17 cellular contexts compared by ENCODE assay signal in the genomic region with DNA sequence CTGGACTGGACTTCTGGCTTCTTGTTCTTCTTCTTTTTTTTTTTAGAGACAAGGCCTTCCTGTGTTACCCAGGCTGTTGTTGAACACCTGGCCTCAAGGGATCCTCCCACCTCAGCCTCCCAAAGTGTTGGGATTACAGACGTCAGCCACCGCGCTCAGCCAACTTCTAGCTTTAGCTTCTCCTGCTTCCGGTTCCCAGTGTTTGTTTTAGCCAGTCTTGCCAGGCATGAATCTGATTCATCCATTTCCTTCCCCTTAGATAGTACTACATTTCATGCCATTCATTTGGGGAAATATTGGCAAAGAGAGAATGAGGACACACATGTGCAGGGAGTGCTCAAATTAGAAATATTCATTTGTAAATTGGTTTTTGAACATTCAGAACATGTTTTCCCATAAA. TPM values are rescaled to one million over a fixed set of nuclear protein-coding genes. Genes with fewer than 3 reads are reported as not detected.
DNase-seq lines count a peak whose midpoint lies in the region; ATAC-seq, FAIRE-seq and TF ChIP-seq lines count a peak whose summit lies in the region.
"Had no signal": no experiment of that assay in that cellular context is flagged by ENCODE, and none has a peak within 500 bp of the region (broad histone marks: within the 10 kb centered on the region; RNA-seq: fewer than 3 reads in every experiment).

No MANE protein-coding gene starts in this region.

- DNase-seq in Ammon's horn (ENCODE audit: low spot score): peak; percentile 4
- DNase-seq in LNCaP clone FGC (ENCODE audit: low read depth): peak; percentile 23
- DNase-seq in bronchial epithelial cell (ENCODE audit: low read depth): peak; percentile 87
- peak; percentile 60 for DNase-seq in kidney tubule cell (ENCODE audit: low spot score)
- no peak for DNase-seq in stimulated activated effector memory CD8-positive, alpha-beta T cell treated with anti-CD3 and anti-CD28 coated beads, Interleukin-12 subunit alpha, Interleukin-12 subunit beta, amount 100 ng/mL, for 72 hours (ENCODE audit: low spot score in 2 of 2)
- DNase-seq in activated CD4-positive, alpha-beta T cell treated with anti-CD3 and anti-CD28 coated beads for 48 hours: no peak
- DNase-seq in activated CD4-positive, alpha-beta memory T cell treated with anti-CD3 and anti-CD28 coated beads, Interleukin-2, amount 10 ng/mL, durations not matched to agents 7 days and 5 days: no peak
- DNase-seq: activated CD8-positive, alpha-beta memory T cell treated with anti-CD3 and anti-CD28 coated beads for 24 hours; activated gamma-delta T cell treated with Interleukin-2 at 50 U/mL for 16 hours; DMS79 treated with DMSO at 0.1 percent for 48 hours; NCI-H146; NCI-H526; posterior cingulate gyrus; stimulated activated CD4-positive, alpha-beta T cell treated with anti-CD3 and anti-CD28 coated beads, Interleukin-1b, Interleukin-23, amount 100 ng/mL, for 48 hours; T-helper 9 cell had no signal

- no peak for ATAC-seq in stimulated activated effector memory CD8-positive, alpha-beta T cell treated with anti-CD3 and anti-CD28 coated beads, Interleukin-12 subunit alpha, Interleukin-12 subunit beta, amount 100 ng/mL, for 72 hours
- ATAC-seq in GM21526 (IDR thresholded peaks at IDR 0.05; ENCODE audit: low FRiP score, unreplicated experiment): no peak

- TF ChIP-seq CTCF in LNCaP clone FGC (IDR thresholded peaks at IDR 0.05; ENCODE audit: control insufficient read depth, extremely low read depth, insufficient read depth) (no peak), bronchial epithelial cell (IDR thresholded peaks at IDR 0.05; ENCODE audit: insufficient read depth, low read length, severe bottlenecking) (no peak)

- H3K27me3 ChIP-seq in bronchial epithelial cell (ENCODE audit: control insufficient read depth, insufficient read depth, low read length): no peaks in the 10 kb centered on the region

- H3K4me3 ChIP-seq in LNCaP clone FGC (ENCODE audit: low read depth, low read length) (no peak overlapping the region), bronchial epithelial cell (ENCODE audit: low read depth, low read length) (no peak overlapping the region)

- H3K36me3 Mint-ChIP-seq in stimulated activated effector memory CD8-positive, alpha-beta T cell treated with anti-CD3 and anti-CD28 coated beads, Interleukin-12 subunit alpha, Interleukin-12 subunit beta, amount 100 ng/mL, for 72 hours: peaks cover 57% of the 10 kb centered on the region
- peaks cover 10% of the 10 kb centered on the region for H3K36me3 Mint-ChIP-seq in activated CD4-positive, alpha-beta memory T cell treated with anti-CD3 and anti-CD28 coated beads, Interleukin-2, amount 10 ng/mL, durations not matched to agents 7 days and 5 days (ENCODE audit: low read depth)

- no peak overlapping the region for H3K4me3 Mint-ChIP-seq in stimulated activated effector memory CD8-positive, alpha-beta T cell treated with anti-CD3 and anti-CD28 coated beads, Interleukin-12 subunit alpha, Interleukin-12 subunit beta, amount 100 ng/mL, for 72 hours
- H3K4me3 Mint-ChIP-seq in activated CD4-positive, alpha-beta memory T cell treated with anti-CD3 and anti-CD28 coated beads, Interleukin-2, amount 10 ng/mL, durations not matched to agents 7 days and 5 days: no peak overlapping the region

- H3K36me3 ChIP-seq in bronchial epithelial cell (ENCODE audit: control insufficient read depth, insufficient read depth, low read length): peaks cover 5% of the 10 kb centered on the region

- H3K4me1 Mint-ChIP-seq in stimulated activated effector memory CD8-positive, alpha-beta T cell treated with anti-CD3 and anti-CD28 coated beads, Interleukin-12 subunit alpha, Interleukin-12 subunit beta, amount 100 ng/mL, for 72 hours: no peaks in the 10 kb centered on the region
- no peaks in the 10 kb centered on the region for H3K4me1 Mint-ChIP-seq in activated CD4-positive, alpha-beta memory T cell treated with anti-CD3 and anti-CD28 coated beads, Interleukin-2, amount 10 ng/mL, durations not matched to agents 7 days and 5 days

- CTCF ChIA-PET in activated CD4-positive, alpha-beta memory T cell treated with anti-CD3 and anti-CD28 coated beads, Interleukin-2, amount 10 ng/mL, durations not matched to agents 7 days and 5 days (lab: Charles Lee): no interaction called here

- no peaks in the 10 kb centered on the region for H3K9me3 Mint-ChIP-seq in stimulated activated effector memory CD8-positive, alpha-beta T cell treated with anti-CD3 and anti-CD28 coated beads, Interleukin-12 subunit alpha, Interleukin-12 subunit beta, amount 100 ng/mL, for 72 hours
- no peaks in the 10 kb centered on the region for H3K9me3 Mint-ChIP-seq in activated CD4-positive, alpha-beta memory T cell treated with anti-CD3 and anti-CD28 coated beads, Interleukin-2, amount 10 ng/mL, durations not matched to agents 7 days and 5 days

- H3K27me3 Mint-ChIP-seq in activated CD4-positive, alpha-beta memory T cell treated with anti-CD3 and anti-CD28 coated beads, Interleukin-2, amount 10 ng/mL, durations not matched to agents 7 days and 5 days: no peaks in the 10 kb centered on the region

- no peak overlapping the region for H3K27ac Mint-ChIP-seq in stimulated activated effector memory CD8-positive, alpha-beta T cell treated with anti-CD3 and anti-CD28 coated beads, Interleukin-12 subunit alpha, Interleukin-12 subunit beta, amount 100 ng/mL, for 72 hours
- H3K27ac Mint-ChIP-seq in activated CD4-positive, alpha-beta memory T cell treated with anti-CD3 and anti-CD28 coated beads, Interleukin-2, amount 10 ng/mL, durations not matched to agents 7 days and 5 days: no peak overlapping the region

- no peak for FAIRE-seq in bronchial epithelial cell (lab: Jason Lieb, UNC)
- FAIRE-seq: GM12891 had no signal

- POLR2A ChIA-PET in activated CD4-positive, alpha-beta memory T cell treated with anti-CD3 and anti-CD28 coated beads, Interleukin-2, amount 10 ng/mL, durations not matched to agents 7 days and 5 days (lab: Charles Lee): no interaction called here

RNA-seq across cellular contexts. Expression of a gene that starts 12.1 kb away (rescaled TPM):
- 102 and 123 TPM in 2 replicates for total RNA-seq in bronchial epithelial cell
- total RNA-seq in activated CD4-positive, alpha-beta memory T cell treated with anti-CD3 and anti-CD28 coated beads, Interleukin-2, amount 10 ng/mL, durations not matched to agents 7 days and 5 days: 10 to 100 TPM; 79.8 to 81.1 TPM

RNA-seq across cellular contexts. Expression of a gene that starts 32.9 kb away (rescaled TPM):
- total RNA-seq in bronchial epithelial cell: 9.7 TPM in 2 replicates
- 10 to 100 TPM; 16.8 to 17.0 TPM for total RNA-seq in activated CD4-positive, alpha-beta memory T cell treated with anti-CD3 and anti-CD28 coated beads, Interleukin-2, amount 10 ng/mL, durations not matched to agents 7 days and 5 days

RNA-seq across cellular contexts. Expression of a gene that starts 33.1 kb away (rescaled TPM):
- 47.0 and 51.6 TPM in 2 replicates for total RNA-seq in bronchial epithelial cell
- total RNA-seq in activated CD4-positive, alpha-beta memory T cell treated with anti-CD3 and anti-CD28 coated beads, Interleukin-2, amount 10 ng/mL, durations not matched to agents 7 days and 5 days: 10 to 100 TPM; 64.9 to 68.8 TPM

RNA-seq across cellular contexts. Expression of a gene that starts 50.7 kb away (rescaled TPM):
- 18.4 and 25.5 TPM in 2 replicates for total RNA-seq in bronchial epithelial cell
- 10 to 100 TPM; 36.6 to 39.7 TPM for total RNA-seq in activated CD4-positive, alpha-beta memory T cell treated with anti-CD3 and anti-CD28 coated beads, Interleukin-2, amount 10 ng/mL, durations not matched to agents 7 days and 5 days

RNA-seq across cellular contexts. Expression of a gene that starts 51.0 kb away (rescaled TPM):
- total RNA-seq in bronchial epithelial cell: 20.1 and 27.9 TPM in 2 replicates
- 10 to 100 TPM in 1 of 2 experiments, 1 to 10 TPM in 1; 9.3 to 11.0 TPM for total RNA-seq in activated CD4-positive, alpha-beta memory T cell treated with anti-CD3 and anti-CD28 coated beads, Interleukin-2, amount 10 ng/mL, durations not matched to agents 7 days and 5 days

Comparison
In these comparisons a context has a peak if more than half of its experiments do, and no peak if none do; other contexts are left out.
1. DNase-seq: peak in Ammon's horn (single experiment), LNCaP clone FGC (single experiment), bronchial epithelial cell (single experiment) and kidney tubule cell (single experiment); none in stimulated activated effector memory CD8-positive, alpha-beta T cell treated with anti-CD3 and anti-CD28 coated beads, Interleukin-12 subunit alpha, Interleukin-12 subunit beta, amount 100 ng/mL, for 72 hours (0 of 2), activated CD4-positive, alpha-beta T cell treated with anti-CD3 and anti-CD28 coated beads for 48 hours (single experiment) and activated CD4-positive, alpha-beta memory T cell treated with anti-CD3 and anti-CD28 coated beads, Interleukin-2, amount 10 ng/mL, durations not matched to agents 7 days and 5 days (single experiment).